In genomic region chr10:17645591-17646345, GRCh38 we compare ENCODE assay signal across 8 cellular contexts. TPM values are rescaled to one million over a fixed set of nuclear protein-coding genes. Genes with fewer than 3 reads are reported as not detected.
DNase-seq lines count a peak whose midpoint lies in the region; ATAC-seq and TF ChIP-seq lines count a peak whose summit lies in the region.
"Had no signal": no experiment of that assay in that cellular context is flagged by ENCODE, and none has a peak within 500 bp of the region (broad histone marks: within the 10 kb centered on the region; RNA-seq: fewer than 3 reads in every experiment).

No MANE protein-coding gene starts in this region.

- H3K4me1 Mint-ChIP-seq in HFFc6 (ENCODE audit: low read depth), result peaks cover 71% of the 10 kb centered on the region
- peaks cover 50% of the 10 kb centered on the region for H3K4me1 Mint-ChIP-seq in T-helper 2 cell treated with Interferon-gamma antibody and Interleukin-4, amounts not matched to agents 5 μg/mL and 100 μg/mL, for 36 hours (ENCODE audit: low read depth)
- H3K4me1 Mint-ChIP-seq in glutamatergic neuron (ENCODE audit: low read depth, unreplicated experiment), result peaks cover 15% of the 10 kb centered on the region

- H3K9me3 Mint-ChIP-seq in HFFc6, result no peaks in the 10 kb centered on the region
- H3K9me3 Mint-ChIP-seq in T-helper 2 cell treated with Interferon-gamma antibody and Interleukin-4, amounts not matched to agents 5 μg/mL and 100 μg/mL, for 36 hours, result no peaks in the 10 kb centered on the region
- peaks cover 12% of the 10 kb centered on the region for H3K9me3 Mint-ChIP-seq in glutamatergic neuron (ENCODE audit: unreplicated experiment)

- H3K36me3 Mint-ChIP-seq in HFFc6 (ENCODE audit: low read depth) (peaks cover 49% of the 10 kb centered on the region), glutamatergic neuron (ENCODE audit: unreplicated experiment) (no peaks in the 10 kb centered on the region)
- peaks cover 46% of the 10 kb centered on the region for H3K36me3 Mint-ChIP-seq in T-helper 2 cell treated with Interferon-gamma antibody and Interleukin-4, amounts not matched to agents 5 μg/mL and 100 μg/mL, for 36 hours (ENCODE audit: low read depth)

- DNase-seq in HFFc6 (no peak), glutamatergic neuron (no peak), AG08396 (ENCODE audit: low spot score) (no peak)
- DNase-seq in T-helper 2 cell treated with Interferon-gamma antibody and Interleukin-4, amounts not matched to agents 5 μg/mL and 100 μg/mL, for 36 hours (ENCODE audit: low spot score), result peak; percentile 28
- DNase-seq in stimulated activated naive CD8-positive, alpha-beta T cell treated with anti-CD3 and anti-CD28 coated beads, Interleukin-15, Interleukin-2, amounts not matched to agents 100 U/mL and 50 U/mL, for 24 hours, result no peak
- DNase-seq in effector CD8-positive, alpha-beta T cell (lab: John Stamatoyannopoulos, UW), result no peak
- DNase-seq: effector CD4-positive, alpha-beta T cell had no signal

- peak overlapping the region; percentile 100 for H3K27ac Mint-ChIP-seq in HFFc6
- H3K27ac Mint-ChIP-seq in T-helper 2 cell treated with Interferon-gamma antibody and Interleukin-4, amounts not matched to agents 5 μg/mL and 100 μg/mL, for 36 hours, result peak overlapping the region; percentile 100
- peak overlapping the region; percentile 99 for H3K27ac Mint-ChIP-seq in glutamatergic neuron (ENCODE audit: unreplicated experiment)

- peak; percentile 33 for ATAC-seq in stimulated activated naive CD8-positive, alpha-beta T cell treated with anti-CD3 and anti-CD28 coated beads, Interleukin-15, Interleukin-2, amounts not matched to agents 100 U/mL and 50 U/mL, for 24 hours
- ATAC-seq in GM18858 (IDR thresholded peaks at IDR 0.05; ENCODE audit: unreplicated experiment), result no peak

- H3K4me3 Mint-ChIP-seq in HFFc6 (peak overlapping the region; percentile 97), glutamatergic neuron (ENCODE audit: unreplicated experiment) (peak overlapping the region; percentile 99)
- H3K4me3 Mint-ChIP-seq in T-helper 2 cell treated with Interferon-gamma antibody and Interleukin-4, amounts not matched to agents 5 μg/mL and 100 μg/mL, for 36 hours, result peak overlapping the region; percentile 95

- H3K27me3 Mint-ChIP-seq in HFFc6 (ENCODE audit: insufficient read depth) (no peaks in the 10 kb centered on the region; the same call in none of the 2 replicates), glutamatergic neuron (ENCODE audit: unreplicated experiment) (peaks cover 10% of the 10 kb centered on the region)
- no peaks in the 10 kb centered on the region for H3K27me3 Mint-ChIP-seq in T-helper 2 cell treated with Interferon-gamma antibody and Interleukin-4, amounts not matched to agents 5 μg/mL and 100 μg/mL, for 36 hours (ENCODE audit: low read depth)

- TF ChIP-seq CTCF in HFFc6 (IDR thresholded peaks at IDR 0.05) (no peak), glutamatergic neuron (IDR thresholded peaks at IDR 0.05; ENCODE audit: partially characterized antibody, unreplicated experiment) (no peak)

RNA-seq across cellular contexts. Expression of gene STAM, which starts 1.8 kb away (rescaled TPM):
- total RNA-seq in HFFc6 (2021; fragmentation: NEBNext Ultra II Directional; extraction: Animal tissue kit (Norgen Biotek cat#: 25700)), result 10 to 100 TPM; 37.8 to 46.9 (median 43.2) TPM
- 81.0 TPM for total RNA-seq in glutamatergic neuron (ENCODE audit: unreplicated experiment)

RNA-seq across cellular contexts. Expression of gene HACD1, which starts 28.6 kb away (rescaled TPM):
- total RNA-seq in HFFc6 (2021; fragmentation: NEBNext Ultra II Directional; extraction: Animal tissue kit (Norgen Biotek cat#: 25700)), result 100 to 1,000 TPM in 3 of 6 experiments, 10 to 100 TPM in 3; 84.6 to 138 (median 100) TPM
- total RNA-seq in glutamatergic neuron (ENCODE audit: unreplicated experiment), result 5.4 TPM

Comparison
In these comparisons a context has a peak if more than half of its experiments do, and no peak if none do; other contexts are left out.
1. RNA of gene HACD1, which starts 28.6 kb away (total RNA-seq): 84.6 to 138 TPM in HFFc6; 5.4 TPM in glutamatergic neuron (single experiment); every median in the first group is over 10 times any median in the second.
2. Peak in every context shown above with its lines, with median percentiles within 50 percentile points of each other: H3K27ac Mint-ChIP-seq and H3K4me3 Mint-ChIP-seq.